In the genomic region with DNA sequence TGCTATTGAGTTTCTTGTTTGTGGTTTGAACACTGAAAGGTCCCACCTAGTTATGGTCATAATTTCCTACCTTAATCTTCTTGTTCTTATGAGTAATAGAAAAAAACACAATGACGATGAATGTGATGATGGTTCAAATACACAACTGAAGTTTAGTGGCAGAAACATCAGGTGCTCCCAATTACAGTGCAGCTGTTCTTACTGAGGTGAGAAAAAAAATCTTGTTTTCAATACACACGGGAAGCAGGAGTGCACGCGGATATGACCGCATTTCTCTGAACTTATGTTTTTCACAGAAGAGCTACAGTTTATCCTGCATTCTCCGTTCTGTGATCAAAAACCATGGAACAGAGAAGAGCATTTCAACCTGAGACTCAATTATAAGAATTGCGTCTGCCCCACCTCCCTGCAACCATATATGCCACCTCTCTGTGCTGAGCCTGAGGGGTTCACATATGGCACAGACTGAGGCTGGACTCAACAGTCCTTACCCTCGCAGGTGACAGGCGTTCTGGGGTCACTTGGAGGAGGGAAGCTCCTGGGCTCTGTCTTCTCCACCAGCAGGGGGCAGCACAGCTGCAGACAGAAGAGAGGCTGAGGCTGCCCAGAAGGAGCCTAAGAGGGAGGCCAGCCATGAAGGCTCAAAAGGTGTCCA, we compare ENCODE assay signal across 8 cellular contexts.
DNase-seq lines count a peak whose midpoint lies in the region; ATAC-seq and TF ChIP-seq lines count a peak whose summit lies in the region.

No MANE protein-coding gene starts in this region.

- CTCF ChIA-PET in HEK293 (lab: Yijun Ruan, JAX): interaction anchor here (0.6 to 12.3 kb wide), 56 partner anchors 8 to 981 kb away, joined by 3 to 158 read pairs (median 5); a partner anchor contains a TSS

- H3K27me3 ChIP-seq in BLaER1 (no peaks in the 10 kb centered on the region), RWPE2 (ENCODE audit: insufficient read depth, poor library complexity, severe bottlenecking) (peaks cover 14% of the 10 kb centered on the region), gastrocnemius medialis (peaks cover 0 to 3% (median 2%) of the 10 kb centered on the region in 3 donors)

- POLR2A ChIA-PET in HEK293 (lab: Yijun Ruan, JAX): no interaction called here

- H3K9me3 ChIP-seq in BLaER1 (no peaks in the 10 kb centered on the region), HEK293 (ENCODE audit: control insufficient read depth, insufficient read depth, low read depth, low read length) (no peaks in the 10 kb centered on the region), RWPE2 (ENCODE audit: severe bottlenecking) (peaks cover 7% of the 10 kb centered on the region), gastrocnemius medialis (no peaks in the 10 kb centered on the region)

- peaks cover 40% of the 10 kb centered on the region for H3K4me1 ChIP-seq in BLaER1
- no peaks in the 10 kb centered on the region for H3K4me1 ChIP-seq in HEK293 (ENCODE audit: control insufficient read depth, insufficient read depth, low read length)
- no peaks in the 10 kb centered on the region for H3K4me1 ChIP-seq in RWPE2 (ENCODE audit: insufficient read depth, poor library complexity, severe bottlenecking)
- no peaks in the 10 kb centered on the region for H3K4me1 ChIP-seq in gastrocnemius medialis

- ATAC-seq in RWPE2 (ENCODE audit: low read depth) (peak; percentile 31; the same call in 1 of the 3 replicates), left cardiac atrium (peak; percentile 51 to 52), gastrocnemius medialis (no peak), HG03108 (IDR thresholded peaks at IDR 0.05; ENCODE audit: unreplicated experiment) (no peak), GM19035 (IDR thresholded peaks at IDR 0.05; ENCODE audit: unreplicated experiment) (no peak)

- no peaks in the 10 kb centered on the region for H4K20me1 ChIP-seq in BLaER1

- in situ Hi-C loops in gastrocnemius medialis (cut with MboI; ENCODE audit: low sequenced_read_pairs in 4 of 4): no loop called here

- no peak overlapping the region for H3K27ac ChIP-seq in BLaER1
- no peak overlapping the region for H3K27ac ChIP-seq in HEK293 (ENCODE audit: extremely low read depth, low read depth, low read length)
- no peak overlapping the region for H3K27ac ChIP-seq in RWPE2 (ENCODE audit: poor library complexity, severe bottlenecking)
- H3K27ac ChIP-seq in gastrocnemius medialis: no peak overlapping the region

- H3K4me3 ChIP-seq in BLaER1 (no peak overlapping the region), HEK293 (ENCODE audit: low read depth, low read length) (no peak overlapping the region), RWPE2 (ENCODE audit: severe bottlenecking) (no peak overlapping the region), gastrocnemius medialis (no peak overlapping the region)

- TF ChIP-seq POLR2A in gastrocnemius medialis (IDR thresholded peaks at IDR 0.05): no peak

- H3K36me3 ChIP-seq in BLaER1 (no peaks in the 10 kb centered on the region), HEK293 (ENCODE audit: control insufficient read depth in 2 of 2, insufficient read depth in 1 of 2, low read length in 2 of 2) (no peaks in the 10 kb centered on the region), RWPE2 (ENCODE audit: low read depth) (no peaks in the 10 kb centered on the region), gastrocnemius medialis (no peaks in the 10 kb centered on the region)

- intact Hi-C loops in left cardiac atrium (cut with DNase I): no loop called here
- intact Hi-C loops in gastrocnemius medialis (cut with DNase I; ENCODE audit: low total_unique reads): no loop called here

- TF ChIP-seq CTCF in HEK293 (tag by site-specific recombination; IDR thresholded peaks at IDR 0.05) (0 out of 2 replicates have a peak, but pooled peaks have one; percentile 38), RWPE2 (IDR thresholded peaks at IDR 0.05; ENCODE audit: poor library complexity, severe bottlenecking) (peak; percentile 45), gastrocnemius medialis (IDR thresholded peaks at IDR 0.05 in 4 of 5, conservative IDR thresholded peaks at IDR 0.05 in 1 of 5) (peak; percentile 6 to 53 (median 37))

- no peak overlapping the region for H3K9ac ChIP-seq in BLaER1

- peak overlapping the region; percentile 6; the same call in 1 of the 2 replicates for H3K4me2 ChIP-seq in BLaER1

- DNase-seq in RWPE2 (ENCODE audit: low spot score): no peak
- DNase-seq in activated effector memory CD4-positive, alpha-beta T cell treated with anti-CD3 and anti-CD28 coated beads, Interleukin-2, amount 50 U/mL, for 16 hours: peak; percentile 90
- peak; percentile 60 for DNase-seq in left cardiac atrium
- no peak for DNase-seq in gastrocnemius medialis

TF ChIP-seq in HEK293, 187 proteins besides CTCF, POLR2A, EP300 and RAD21:
- TF ChIP-seq, protein P1, sequence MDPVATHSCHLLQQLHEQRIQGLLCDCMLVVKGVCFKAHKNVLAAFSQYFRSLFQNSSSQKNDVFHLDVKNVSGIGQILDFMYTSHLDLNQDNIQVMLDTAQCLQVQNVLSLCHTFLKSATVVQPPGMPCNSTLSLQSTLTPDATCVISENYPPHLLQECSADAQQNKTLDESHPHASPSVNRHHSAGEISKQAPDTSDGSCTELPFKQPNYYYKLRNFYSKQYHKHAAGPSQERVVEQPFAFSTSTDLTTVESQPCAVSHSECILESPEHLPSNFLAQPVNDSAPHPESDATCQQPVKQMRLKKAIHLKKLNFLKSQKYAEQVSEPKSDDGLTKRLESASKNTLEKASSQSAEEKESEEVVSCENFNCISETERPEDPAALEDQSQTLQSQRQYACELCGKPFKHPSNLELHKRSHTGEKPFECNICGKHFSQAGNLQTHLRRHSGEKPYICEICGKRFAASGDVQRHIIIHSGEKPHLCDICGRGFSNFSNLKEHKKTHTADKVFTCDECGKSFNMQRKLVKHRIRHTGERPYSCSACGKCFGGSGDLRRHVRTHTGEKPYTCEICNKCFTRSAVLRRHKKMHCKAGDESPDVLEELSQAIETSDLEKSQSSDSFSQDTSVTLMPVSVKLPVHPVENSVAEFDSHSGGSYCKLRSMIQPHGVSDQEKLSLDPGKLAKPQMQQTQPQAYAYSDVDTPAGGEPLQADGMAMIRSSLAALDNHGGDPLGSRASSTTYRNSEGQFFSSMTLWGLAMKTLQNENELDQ (tag by site-specific recombination; IDR thresholded peaks at IDR 0.05; ENCODE audit: low read depth): no peak
- TF ChIP-seq ZNF654 (tag by site-specific recombination; IDR thresholded peaks at IDR 0.05; ENCODE audit: low read depth) (peak; percentile 48), ZNF132 (tag by site-specific recombination; IDR thresholded peaks at IDR 0.05; ENCODE audit: borderline replicate concordance) (no peak)

Comparison
In these comparisons a context has a peak if more than half of its experiments do, and no peak if none do; other contexts are left out.
1. ATAC-seq: peak in RWPE2 (single experiment) and left cardiac atrium (2 of 2); none in gastrocnemius medialis (0 of 2), HG03108 (single experiment) and GM19035 (single experiment).
2. DNase-seq: peak in activated effector memory CD4-positive, alpha-beta T cell treated with anti-CD3 and anti-CD28 coated beads, Interleukin-2, amount 50 U/mL, for 16 hours (single experiment) and left cardiac atrium (single experiment); none in RWPE2 (single experiment) and gastrocnemius medialis (0 of 2).
3. Peak in every context shown above with its lines, with median percentiles within 50 percentile points of each other: CTCF ChIP-seq.